13 cellular contexts compared by ENCODE assay signal in genomic region chr7:13742126-13742525, GRCh38.
A peak's percentile ranks its signal among the peaks of the same experiment; 100 is the strongest.
DNase-seq lines count a peak whose midpoint lies in the region; ATAC-seq and TF ChIP-seq lines count a peak whose summit lies in the region.
"Had no signal": no experiment of that assay in that cellular context is flagged by ENCODE, and none has a peak within 500 bp of the region (broad histone marks: within the 10 kb centered on the region; RNA-seq: fewer than 3 reads in every experiment).

No MANE protein-coding gene starts in this region.

- H3K9me3 ChIP-seq in HCT116 (ENCODE audit: control insufficient read depth in 1 of 2, insufficient read depth in 1 of 2, low read depth in 1 of 2, low read length in 2 of 2) (no peaks in the 10 kb centered on the region), SU-DHL-6 (ENCODE audit: insufficient read depth, low read length) (0 out of 2 replicates have a peak, but pooled peaks cover 4% of the 10 kb centered on the region), right cardiac atrium (ENCODE audit: control insufficient read depth, low read length) (no peaks in the 10 kb centered on the region)
- H3K9me3 ChIP-seq: pancreas had no signal

- peaks cover 0 to 17% of the 10 kb centered on the region in 2 experiments; a peak in 3 of 4 replicates for H3K4me1 ChIP-seq in HCT116 (ENCODE audit: control insufficient read depth in 1 of 2, insufficient read depth in 2 of 2, low read length in 2 of 2)
- no peaks in the 10 kb centered on the region for H3K4me1 ChIP-seq in right cardiac atrium (ENCODE audit: control insufficient read depth, insufficient read depth, low read length)
- H3K4me1 ChIP-seq: pancreas had no signal

- H3K4me2 ChIP-seq in HCT116 (ENCODE audit: low read length) (peak overlapping the region; percentile 44), SU-DHL-6 (ENCODE audit: low read depth, low read length, poor library complexity, severe bottlenecking) (no peak overlapping the region)

- ATAC-seq in HCT116 (peak; percentile 85), right cardiac atrium (peak; percentile 63 to 69)
- no peak for ATAC-seq in activated T-cell treated with anti-CD3 and anti-CD28 coated beads, Interleukin-2, amount 50 U/mL, for 72 hours (replicated peaks in 1 of 2)
- no peak for ATAC-seq in effector memory CD8-positive, alpha-beta T cell (replicated peaks)

- POLR2A ChIA-PET in HCT116 (lab: Charles Lee) = no interaction called here

- DNase-seq in HCT116 (ENCODE audit: low read depth, low spot score) (peak; percentile 8), right cardiac atrium (no peak), stromal cell of bone marrow (ENCODE audit: low read depth) (peak; percentile 24), NCI-H1417 treated with DMSO at 0.1 percent for 48 hours (lab: John Stamatoyannopoulos, UW) (no peak)
- DNase-seq in activated T-cell treated with anti-CD3 and anti-CD28 coated beads, Interleukin-2, amount 50 U/mL, for 72 hours = no peak
- DNase-seq in effector memory CD8-positive, alpha-beta T cell = no peak
- DNase-seq: activated CD4-positive, CD25-positive, alpha-beta regulatory T cell treated with anti-CD3 and anti-CD28 coated beads, Interleukin-2, amount 50 U/mL, for 72 hours; activated naive CD4-positive, alpha-beta T cell treated with Interleukin-2 at 50 U/mL for 16 hours; effector CD4-positive, alpha-beta T cell; NCI-H1694 had no signal

- H3K4me1 Mint-ChIP-seq in activated T-cell treated with anti-CD3 and anti-CD28 coated beads, Interleukin-2, amount 50 U/mL, for 72 hours (ENCODE audit: low read depth) = no peaks in the 10 kb centered on the region
- no peaks in the 10 kb centered on the region for H3K4me1 Mint-ChIP-seq in effector memory CD8-positive, alpha-beta T cell (ENCODE audit: low read depth in 2 of 2)

- H3K36me3 ChIP-seq in HCT116 (ENCODE audit: control insufficient read depth in 1 of 2, insufficient read depth in 2 of 2, low read length in 2 of 2) = no peaks in the 10 kb centered on the region
- no peaks in the 10 kb centered on the region for H3K36me3 ChIP-seq in SU-DHL-6 (ENCODE audit: low read length)
- H3K36me3 ChIP-seq: pancreas had no signal

- H2AFZ ChIP-seq in HCT116 (ENCODE audit: low read depth, low read length, poor library complexity, severe bottlenecking) (peak overlapping the region; percentile 84), SU-DHL-6 (ENCODE audit: low read depth, low read length, severe bottlenecking) (peak overlapping the region; percentile 13)

- no peaks in the 10 kb centered on the region for H3K27me3 Mint-ChIP-seq in activated T-cell treated with anti-CD3 and anti-CD28 coated beads, Interleukin-2, amount 50 U/mL, for 72 hours (ENCODE audit: low read depth)
- peaks cover 0 to 30% of the 10 kb centered on the region in 2 donors for H3K27me3 Mint-ChIP-seq in effector memory CD8-positive, alpha-beta T cell

- no peak overlapping the region for H3K27ac Mint-ChIP-seq in activated T-cell treated with anti-CD3 and anti-CD28 coated beads, Interleukin-2, amount 50 U/mL, for 72 hours
- no peak overlapping the region for H3K27ac Mint-ChIP-seq in effector memory CD8-positive, alpha-beta T cell

- no peak overlapping the region; a peak in 1 of 4 replicates for H3K4me3 ChIP-seq in HCT116 (replicated peaks in 1 of 2; ENCODE audit: low read depth in 1 of 2, low read length in 2 of 2)
- no peak overlapping the region for H3K4me3 ChIP-seq in SU-DHL-6 (ENCODE audit: insufficient read depth, low read length, poor library complexity, severe bottlenecking)
- no peak overlapping the region for H3K4me3 ChIP-seq in right cardiac atrium (ENCODE audit: low read length)
- H3K4me3 ChIP-seq: pancreas had no signal

- H3K79me2 ChIP-seq in HCT116 (ENCODE audit: insufficient read depth, low read length) = no peaks in the 10 kb centered on the region
- H3K79me2 ChIP-seq in SU-DHL-6 (ENCODE audit: insufficient read depth, low read length) = no peaks in the 10 kb centered on the region

- intact Hi-C loops in HCT116 (cut with micrococcal nuclease) = loop anchor here (1.0 to 5.0 kb wide), 3 partner anchors 217 to 945 kb away; no protein-coding TSS in a partner anchor
- intact Hi-C loops in right cardiac atrium (cut with DNase I) = no loop called here

- no peak overlapping the region for H3K4me3 Mint-ChIP-seq in activated T-cell treated with anti-CD3 and anti-CD28 coated beads, Interleukin-2, amount 50 U/mL, for 72 hours
- no peak overlapping the region for H3K4me3 Mint-ChIP-seq in effector memory CD8-positive, alpha-beta T cell
- H3K4me3 Mint-ChIP-seq: H9 had no signal

- WGBS in right cardiac atrium = 48% methylated on average over 2 of the region's 2 CpGs

- no peaks in the 10 kb centered on the region for H4K20me1 ChIP-seq in HCT116 (ENCODE audit: insufficient read depth)
- H4K20me1 ChIP-seq in SU-DHL-6 (ENCODE audit: low read depth, low read length) = no peaks in the 10 kb centered on the region

- H3K27ac ChIP-seq in HCT116 (ENCODE audit: low read depth, low read length) = no peak overlapping the region
- H3K27ac ChIP-seq in SU-DHL-6 (ENCODE audit: low read depth, low read length) = no peak overlapping the region
- no peak overlapping the region for H3K27ac ChIP-seq in right cardiac atrium (ENCODE audit: low read length)
- H3K27ac ChIP-seq: pancreas had no signal

- H3K9me3 Mint-ChIP-seq in activated T-cell treated with anti-CD3 and anti-CD28 coated beads, Interleukin-2, amount 50 U/mL, for 72 hours = no peaks in the 10 kb centered on the region
- no peaks in the 10 kb centered on the region for H3K9me3 Mint-ChIP-seq in effector memory CD8-positive, alpha-beta T cell
- H3K9me3 Mint-ChIP-seq: H9 had no signal

- H3K9me2 ChIP-seq in HCT116 (ENCODE audit: insufficient read depth) = no peaks in the 10 kb centered on the region
- no peaks in the 10 kb centered on the region for H3K9me2 ChIP-seq in SU-DHL-6 (replicated peaks; ENCODE audit: insufficient read depth, low read length)

- TF ChIP-seq RAD21 in HCT116 (IDR thresholded peaks at IDR 0.05; ENCODE audit: low read depth) = no peak

- H3K9ac ChIP-seq in HCT116 (ENCODE audit: low read length) (no peak overlapping the region), SU-DHL-6 (ENCODE audit: low read length) (no peak overlapping the region)

- TF ChIP-seq CTCF in HCT116 (IDR thresholded peaks at IDR 0.05 in 2 of 3, conservative IDR thresholded peaks at IDR 0.05 in 1 of 3; ENCODE audit: borderline replicate concordance in 1 of 3, insufficient read depth in 1 of 3, low read depth in 2 of 3, low read length in 2 of 3) (no peak), SU-DHL-6 (IDR thresholded peaks at IDR 0.05; ENCODE audit: insufficient read depth, low read length, poor library complexity, severe bottlenecking) (no peak)

- CTCF ChIA-PET in HCT116 (lab: Charles Lee) = interaction anchor here (0.8 to 2.4 kb wide), 10 partner anchors 9 to 945 kb away, joined by 3 to 16 read pairs (median 3); no protein-coding TSS in a partner anchor

- no peak for TF ChIP-seq POLR2A in HCT116 (IDR thresholded peaks at IDR 0.05; ENCODE audit: borderline replicate concordance, extremely low read depth, insufficient read depth, insufficient read length)

- no peaks in the 10 kb centered on the region for H3F3A ChIP-seq in SU-DHL-6 (ENCODE audit: insufficient read depth)

- no peaks in the 10 kb centered on the region for H3K36me3 Mint-ChIP-seq in activated T-cell treated with anti-CD3 and anti-CD28 coated beads, Interleukin-2, amount 50 U/mL, for 72 hours (ENCODE audit: insufficient read depth in 2 of 2)
- no peaks in the 10 kb centered on the region for H3K36me3 Mint-ChIP-seq in effector memory CD8-positive, alpha-beta T cell (ENCODE audit: insufficient read depth)

- no TSS peak for BruUV-seq in HCT116 (replicated peaks; lab: Mats Ljungman, UMichigan)

- H3K27me3 ChIP-seq in HCT116 (ENCODE audit: insufficient read depth, low read length) (no peaks in the 10 kb centered on the region), SU-DHL-6 (ENCODE audit: low read length) (no peaks in the 10 kb centered on the region), right cardiac atrium (ENCODE audit: control insufficient read depth, insufficient read depth) (no peaks in the 10 kb centered on the region)
- H3K27me3 ChIP-seq: pancreas had no signal

- RAD21 ChIA-PET in HCT116 (lab: Charles Lee; ENCODE audit: low non-redundant PET in 1 of 2, low total read pairs in 2 of 2, uncharacterized antibody in 2 of 2, unreplicated experiment in 2 of 2) = interaction anchor here (0.6 to 1.6 kb wide), 3 partner anchors 449 to 461 kb away, joined by 3 to 5 read pairs (median 4); no protein-coding TSS in a partner anchor

TF ChIP-seq in HCT116, 20 proteins besides CTCF, POLR2A, EP300 and RAD21:
- no peak for TF ChIP-seq MAX (IDR thresholded peaks at IDR 0.05)
- TF ChIP-seq EZH2phosphoT487 (IDR thresholded peaks at IDR 0.05; ENCODE audit: borderline replicate concordance) = no peak
- no peak for TF ChIP-seq EZH2 (IDR thresholded peaks at IDR 0.05)
- no peak for TF ChIP-seq POLR2AphosphoS5 (IDR thresholded peaks at IDR 0.05; ENCODE audit: low read depth, low read length)
- TF ChIP-seq SIN3A (IDR thresholded peaks at IDR 0.05; ENCODE audit: low read depth) = no peak
- no peak for TF ChIP-seq JUND (IDR thresholded peaks at IDR 0.05)

Comparison
In these comparisons a context has a peak if more than half of its experiments do, and no peak if none do; other contexts are left out.
1. ATAC-seq: peak in HCT116 (single experiment) and right cardiac atrium (2 of 2); none in activated T-cell treated with anti-CD3 and anti-CD28 coated beads, Interleukin-2, amount 50 U/mL, for 72 hours (0 of 2) and effector memory CD8-positive, alpha-beta T cell (single experiment).
2. DNase-seq: peak in HCT116 (single experiment) and stromal cell of bone marrow (single experiment); none in right cardiac atrium (0 of 3), activated T-cell treated with anti-CD3 and anti-CD28 coated beads, Interleukin-2, amount 50 U/mL, for 72 hours (0 of 2), NCI-H1417 treated with DMSO at 0.1 percent for 48 hours (single experiment) and effector memory CD8-positive, alpha-beta T cell (0 of 3).